Comparison of ENCODE assay signal across 1 cellular context in the genomic region with DNA sequence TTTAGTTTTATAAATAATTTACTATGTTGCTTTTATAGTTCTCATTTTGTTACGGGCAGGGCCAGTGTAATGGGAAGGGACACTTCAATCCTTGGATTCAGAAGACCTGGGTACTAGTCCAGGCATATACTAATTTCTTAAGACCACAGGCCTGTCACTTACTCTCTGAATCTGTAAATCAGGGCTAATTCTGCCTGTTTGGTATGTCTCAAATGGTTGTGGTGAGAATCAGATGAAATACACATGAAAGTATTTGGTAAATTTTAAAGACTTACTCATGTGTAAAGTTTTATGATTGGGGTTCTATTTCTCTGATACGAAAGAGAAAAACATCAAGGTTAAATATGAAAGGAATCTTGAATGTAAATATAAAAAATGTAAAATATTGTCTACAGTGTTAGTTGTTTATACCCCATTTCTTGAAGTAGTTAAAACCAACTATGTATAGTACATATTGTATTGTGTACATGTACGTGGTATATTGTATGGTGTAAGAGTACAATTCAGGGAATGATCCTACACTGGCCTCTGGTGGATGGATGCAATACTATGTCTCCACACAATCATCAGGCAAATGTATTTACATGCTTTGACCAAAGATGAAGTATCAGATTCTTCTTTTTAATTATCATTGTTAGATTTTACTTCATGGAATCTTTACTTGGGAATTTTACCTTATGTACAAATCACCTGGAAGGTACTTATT.
TF ChIP-seq lines count a peak whose summit lies in the region.

No MANE protein-coding gene starts in this region.

TF ChIP-seq in GM23338, 12 proteins besides CTCF, POLR2A, EP300 and RAD21 (continued from another document):
- TF ChIP-seq, protein P1, sequence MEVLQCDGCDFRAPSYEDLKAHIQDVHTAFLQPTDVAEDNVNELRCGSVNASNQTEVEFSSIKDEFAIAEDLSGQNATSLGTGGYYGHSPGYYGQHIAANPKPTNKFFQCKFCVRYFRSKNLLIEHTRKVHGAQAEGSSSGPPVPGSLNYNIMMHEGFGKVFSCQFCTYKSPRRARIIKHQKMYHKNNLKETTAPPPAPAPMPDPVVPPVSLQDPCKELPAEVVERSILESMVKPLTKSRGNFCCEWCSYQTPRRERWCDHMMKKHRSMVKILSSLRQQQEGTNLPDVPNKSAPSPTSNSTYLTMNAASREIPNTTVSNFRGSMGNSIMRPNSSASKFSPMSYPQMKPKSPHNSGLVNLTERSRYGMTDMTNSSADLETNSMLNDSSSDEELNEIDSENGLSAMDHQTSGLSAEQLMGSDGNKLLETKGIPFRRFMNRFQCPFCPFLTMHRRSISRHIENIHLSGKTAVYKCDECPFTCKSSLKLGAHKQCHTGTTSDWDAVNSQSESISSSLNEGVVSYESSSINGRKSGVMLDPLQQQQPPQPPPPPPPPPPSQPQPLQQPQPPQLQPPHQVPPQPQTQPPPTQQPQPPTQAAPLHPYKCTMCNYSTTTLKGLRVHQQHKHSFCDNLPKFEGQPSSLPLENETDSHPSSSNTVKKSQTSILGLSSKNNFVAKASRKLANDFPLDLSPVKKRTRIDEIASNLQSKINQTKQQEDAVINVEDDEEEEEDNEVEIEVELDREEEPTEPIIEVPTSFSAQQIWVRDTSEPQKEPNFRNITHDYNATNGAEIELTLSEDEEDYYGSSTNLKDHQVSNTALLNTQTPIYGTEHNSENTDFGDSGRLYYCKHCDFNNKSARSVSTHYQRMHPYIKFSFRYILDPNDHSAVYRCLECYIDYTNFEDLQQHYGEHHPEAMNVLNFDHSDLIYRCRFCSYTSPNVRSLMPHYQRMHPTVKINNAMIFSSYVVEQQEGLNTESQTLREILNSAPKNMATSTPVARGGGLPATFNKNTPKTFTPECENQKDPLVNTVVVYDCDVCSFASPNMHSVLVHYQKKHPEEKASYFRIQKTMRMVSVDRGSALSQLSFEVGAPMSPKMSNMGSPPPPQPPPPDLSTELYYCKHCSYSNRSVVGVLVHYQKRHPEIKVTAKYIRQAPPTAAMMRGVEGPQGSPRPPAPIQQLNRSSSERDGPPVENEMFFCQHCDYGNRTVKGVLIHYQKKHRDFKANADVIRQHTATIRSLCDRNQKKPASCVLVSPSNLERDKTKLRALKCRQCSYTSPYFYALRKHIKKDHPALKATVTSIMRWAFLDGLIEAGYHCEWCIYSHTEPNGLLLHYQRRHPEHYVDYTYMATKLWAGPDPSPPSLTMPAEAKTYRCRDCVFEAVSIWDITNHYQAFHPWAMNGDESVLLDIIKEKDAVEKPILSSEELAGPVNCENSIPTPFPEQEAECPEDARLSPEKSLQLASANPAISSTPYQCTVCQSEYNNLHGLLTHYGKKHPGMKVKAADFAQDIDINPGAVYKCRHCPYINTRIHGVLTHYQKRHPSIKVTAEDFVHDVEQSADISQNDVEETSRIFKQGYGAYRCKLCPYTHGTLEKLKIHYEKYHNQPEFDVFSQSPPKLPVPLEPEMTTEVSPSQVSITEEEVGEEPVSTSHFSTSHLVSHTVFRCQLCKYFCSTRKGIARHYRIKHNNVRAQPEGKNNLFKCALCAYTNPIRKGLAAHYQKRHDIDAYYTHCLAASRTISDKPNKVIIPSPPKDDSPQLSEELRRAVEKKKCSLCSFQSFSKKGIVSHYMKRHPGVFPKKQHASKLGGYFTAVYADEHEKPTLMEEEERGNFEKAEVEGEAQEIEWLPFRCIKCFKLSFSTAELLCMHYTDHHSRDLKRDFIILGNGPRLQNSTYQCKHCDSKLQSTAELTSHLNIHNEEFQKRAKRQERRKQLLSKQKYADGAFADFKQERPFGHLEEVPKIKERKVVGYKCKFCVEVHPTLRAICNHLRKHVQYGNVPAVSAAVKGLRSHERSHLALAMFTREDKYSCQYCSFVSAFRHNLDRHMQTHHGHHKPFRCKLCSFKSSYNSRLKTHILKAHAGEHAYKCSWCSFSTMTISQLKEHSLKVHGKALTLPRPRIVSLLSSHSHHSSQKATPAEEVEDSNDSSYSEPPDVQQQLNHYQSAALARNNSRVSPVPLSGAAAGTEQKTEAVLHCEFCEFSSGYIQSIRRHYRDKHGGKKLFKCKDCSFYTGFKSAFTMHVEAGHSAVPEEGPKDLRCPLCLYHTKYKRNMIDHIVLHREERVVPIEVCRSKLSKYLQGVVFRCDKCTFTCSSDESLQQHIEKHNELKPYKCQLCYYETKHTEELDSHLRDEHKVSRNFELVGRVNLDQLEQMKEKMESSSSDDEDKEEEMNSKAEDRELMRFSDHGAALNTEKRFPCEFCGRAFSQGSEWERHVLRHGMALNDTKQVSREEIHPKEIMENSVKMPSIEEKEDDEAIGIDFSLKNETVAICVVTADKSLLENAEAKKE (CRISPR knock-in tag; IDR thresholded peaks at IDR 0.05), result no peak
TF ChIP-seq in GM23338: peak in this region for 0.
